ENCODE assay signal across 24 cellular contexts in genomic region chr15:48182749-48183148, GRCh38. TPM values are rescaled to one million over a fixed set of nuclear protein-coding genes. Genes with fewer than 3 reads are reported as not detected.
DNase-seq lines count a peak whose midpoint lies in the region; ATAC-seq, FAIRE-seq and TF ChIP-seq lines count a peak whose summit lies in the region.
"Had no signal": no experiment of that assay in that cellular context is flagged by ENCODE, and none has a peak within 500 bp of the region (broad histone marks: within the 10 kb centered on the region; RNA-seq: fewer than 3 reads in every experiment).

No MANE protein-coding gene starts in this region.

- no peaks in the 10 kb centered on the region; the same call in 1 of the 2 replicates for H3F3A ChIP-seq in MM.1S (ENCODE audit: insufficient read depth, low read length)

- H3K4me3 ChIP-seq in A549 (no peak overlapping the region), MM.1S (ENCODE audit: low read length) (peak overlapping the region; percentile 34), K562 (no peak overlapping the region), small intestine (ENCODE audit: low read depth in 1 of 2, low read length in 2 of 2) (no peak overlapping the region)
- H3K4me3 ChIP-seq: GM23248 had no signal

- H3K9ac ChIP-seq in MM.1S (ENCODE audit: low read length) (peak overlapping the region; percentile 8; the same call in 1 of the 2 replicates), K562 (ENCODE audit: insufficient read depth in 1 of 2, low read depth in 2 of 2, low read length in 2 of 2) (no peak overlapping the region)
- H3K9ac ChIP-seq: GM23248 had no signal

- TF ChIP-seq RAD21 in A549 (conservative IDR thresholded peaks at IDR 0.05 in 1 of 2, IDR thresholded peaks at IDR 0.05 in 1 of 2): no peak
- TF ChIP-seq RAD21 in K562 (CRISPR knock-in tag; conservative IDR thresholded peaks at IDR 0.05 in 1 of 2, IDR thresholded peaks at IDR 0.05 in 1 of 2): no peak

- H3K79me2 ChIP-seq in MM.1S (ENCODE audit: low read length): no peaks in the 10 kb centered on the region
- no peaks in the 10 kb centered on the region for H3K79me2 ChIP-seq in K562 (ENCODE audit: control insufficient read depth, insufficient read depth, low read length)

- BruUV-seq in K562 (replicated peaks; lab: Mats Ljungman, UMichigan): no TSS peak

- H3K4me1 ChIP-seq in A549 (no peaks in the 10 kb centered on the region), MM.1S (ENCODE audit: low read length) (peaks cover 15% of the 10 kb centered on the region), K562 (replicated peaks in 1 of 2; ENCODE audit: control insufficient read depth in 2 of 2, insufficient read depth in 2 of 2, low read length in 2 of 2) (peaks cover 0 to 4% of the 10 kb centered on the region in 2 experiments; a peak in 2 of 5 replicates), small intestine (ENCODE audit: control insufficient read depth in 2 of 2, insufficient read depth in 1 of 2, low read depth in 1 of 2, low read length in 1 of 2) (no peaks in the 10 kb centered on the region)
- H3K4me1 ChIP-seq: BE2C, Caco-2 had no signal

- ATAC-seq in A549 (no peak), K562 (no peak), GM19324 (IDR thresholded peaks at IDR 0.05; ENCODE audit: low FRiP score, unreplicated experiment) (no peak)
- ATAC-seq: HCT116 had no signal

- no peak for DNase-seq in A549 (ENCODE audit: low read depth in 1 of 2, low spot score in 1 of 2)
- DNase-seq in MM.1S: peak; percentile 43
- DNase-seq in K562 (ENCODE audit: extremely low read depth in 1 of 4, low spot score in 3 of 4): no peak
- DNase-seq in small intestine: peak; percentile 9
- DNase-seq in stimulated activated CD4-positive, alpha-beta T cell treated with anti-CD3 and anti-CD28 coated beads, Interleukin-4, amount 100 ng/mL, for 1 hour: no peak
- DNase-seq in RKO (ENCODE audit: low spot score): no peak
- DNase-seq: 8988T; ACHN; BE2C; C1 segment of cervical spinal cord; Caco-2; CD4-positive, alpha-beta T cell; GM23248; H7; HFFc6; IMR-90 had no signal

- H2AFZ ChIP-seq in MM.1S (ENCODE audit: low read length) (peak overlapping the region; percentile 77), K562 (ENCODE audit: low read depth, low read length) (no peak overlapping the region)
- H2AFZ ChIP-seq: GM23248 had no signal

- no peak overlapping the region for H3K27ac ChIP-seq in A549
- no peak overlapping the region for H3K27ac ChIP-seq in MM.1S (ENCODE audit: low read length)
- no peak overlapping the region for H3K27ac ChIP-seq in K562 (ENCODE audit: extremely low read depth, low read depth, low read length)
- no peak overlapping the region for H3K27ac ChIP-seq in small intestine (ENCODE audit: low read depth in 1 of 2, low read length in 1 of 2)
- H3K27ac ChIP-seq: GM23248, HL-60 had no signal

- no peaks in the 10 kb centered on the region for H3K9me3 ChIP-seq in A549
- H3K9me3 ChIP-seq in MM.1S (replicated peaks; ENCODE audit: insufficient read depth, low read length): no peaks in the 10 kb centered on the region
- H3K9me3 ChIP-seq in K562 (replicated peaks; ENCODE audit: control insufficient read depth, insufficient read depth, low read depth, low read length): no peaks in the 10 kb centered on the region
- H3K9me3 ChIP-seq in small intestine (ENCODE audit: control insufficient read depth, low read depth): no peaks in the 10 kb centered on the region
- H3K9me3 ChIP-seq: BE2C, Caco-2 had no signal

- H3K9me2 ChIP-seq in MM.1S (replicated peaks; ENCODE audit: insufficient read depth, low read length): no peaks in the 10 kb centered on the region

- H3K27me3 ChIP-seq in MM.1S (replicated peaks; ENCODE audit: insufficient read depth, low read length): no peaks in the 10 kb centered on the region
- no peaks in the 10 kb centered on the region for H3K27me3 ChIP-seq in K562 (ENCODE audit: control insufficient read depth in 2 of 2, insufficient read depth in 2 of 2, low read length in 2 of 2)
- peaks cover 0 to 2% of the 10 kb centered on the region in 2 donors for H3K27me3 ChIP-seq in small intestine (ENCODE audit: control insufficient read depth in 2 of 2, insufficient read depth in 2 of 2, low read length in 2 of 2)
- H3K27me3 ChIP-seq: BE2C had no signal

- H3K9me1 ChIP-seq in K562 (ENCODE audit: control insufficient read depth, insufficient read depth, low read length): no peaks in the 10 kb centered on the region

- no peak for TF ChIP-seq EP300 in A549 (IDR thresholded peaks at IDR 0.05)
- no peak for TF ChIP-seq EP300 in K562 (IDR thresholded peaks at IDR 0.05; ENCODE audit: low read length)

- in situ Hi-C loops in K562 (cut with MboI): no loop called here

- no peak overlapping the region for H3K4me2 ChIP-seq in A549
- H3K4me2 ChIP-seq in MM.1S (ENCODE audit: low read depth, low read length): peak overlapping the region; percentile 73
- H3K4me2 ChIP-seq in K562 (ENCODE audit: insufficient read depth, low read length): no peak overlapping the region

- TF ChIP-seq CTCF in A549 (IDR thresholded peaks at IDR 0.05) (no peak), MM.1S (IDR thresholded peaks at IDR 0.05; ENCODE audit: low read length) (no peak), K562 (IDR thresholded peaks at IDR 0.05 in 2 of 3, conservative IDR thresholded peaks at IDR 0.05 in 1 of 3; ENCODE audit: insufficient read depth in 2 of 3, low read depth in 1 of 3, low read length in 3 of 3) (no peak)

- intact Hi-C loops in K562 (cut with micrococcal nuclease): no loop called here

- CTCF ChIA-PET in A549 (lab: Yijun Ruan, JAX) (no interaction called here), K562 (lab: Yijun Ruan, JAX; ENCODE audit: low intra/inter-chr PET ratio) (no interaction called here)

- POLR2A ChIA-PET in A549 (lab: Yijun Ruan, JAX) (no interaction called here), K562 (lab: Yijun Ruan, JAX) (no interaction called here)

- FAIRE-seq in A549 (lab: Jason Lieb, UNC) (no peak), K562 (lab: Jason Lieb, UNC) (no peak), small intestine (lab: Jason Lieb, UNC) (no peak)
- FAIRE-seq: D721Med, G401.6, GM12891, GM19239 had no signal

- TF ChIP-seq POLR2A in A549 (IDR thresholded peaks at IDR 0.05; ENCODE audit: low read length): no peak
- TF ChIP-seq POLR2A in K562 (conservative IDR thresholded peaks at IDR 0.05): no peak

- no peaks in the 10 kb centered on the region for H3K36me3 ChIP-seq in MM.1S (replicated peaks; ENCODE audit: insufficient read depth, low read length)
- H3K36me3 ChIP-seq in K562 (ENCODE audit: control insufficient read depth, insufficient read depth, low read length): no peaks in the 10 kb centered on the region
- H3K36me3 ChIP-seq in small intestine (ENCODE audit: control insufficient read depth in 2 of 2, insufficient read depth in 2 of 2, low read length in 2 of 2): no peaks in the 10 kb centered on the region
- H3K36me3 ChIP-seq: BE2C had no signal

- WGBS in A549 (ENCODE audit: missing lambda C conversion rate): 33% methylated on average over 2 of the region's 2 CpGs
- 0% methylated on average over 2 of the region's 2 CpGs for WGBS in K562 (ENCODE audit: insufficient coverage, low coverage, missing lambda C conversion rate)
- WGBS in small intestine, 3 donors: 34 to 45% (median 38%) methylated on average over 2 of the region's 2 CpGs

- H4K20me1 ChIP-seq in MM.1S (ENCODE audit: insufficient read depth, low read length): no peaks in the 10 kb centered on the region
- no peaks in the 10 kb centered on the region for H4K20me1 ChIP-seq in K562 (replicated peaks; ENCODE audit: control insufficient read depth, insufficient read depth, low read length)

RNA-seq across cellular contexts. Expression of gene MYEF2, which starts 4.7 kb away (rescaled TPM):
- polyA plus RNA-seq in A549 (2011; rRNA removed): 36.0 and 56.1 TPM in 2 replicates
- polyA plus RNA-seq in A549 (2012; cell fraction: cytosol; rRNA removed): 8.8 and 9.3 TPM in 2 replicates
- polyA plus RNA-seq in A549 (2012; cell fraction: nucleus; rRNA removed): 6.6 and 7.9 TPM in 2 replicates
- 43.5 to 50.0 TPM (median 45.6 TPM) in 3 replicates for polyA plus RNA-seq in A549 (2017; fragmentation: RNase III; extraction: RNeasy Plus Mini Kit Qiagen cat#74134 plus additional on column Dnase treatment)
- 24.2 and 25.6 TPM in 2 replicates for polyA minus RNA-seq in A549 (2011; rRNA and poly(A)+ RNA removed)
- 1.9 TPM in 1 of 2 replicates, not detected in the other for total RNA-seq in K562 (2011; cell fraction: chromatin; rRNA removed; ENCODE audit: low replicate concordance)
- total RNA-seq in K562 (2011; cell fraction: nucleolus; rRNA removed): under 0.01 TPM in 1 of 2 replicates, not detected in the other
- 0.53 and 0.73 TPM in 2 replicates for total RNA-seq in K562 (2011; cell fraction: nucleoplasm; rRNA removed)
- total RNA-seq in K562 (2014; rRNA removed): 0.08 and 0.09 TPM in 2 replicates
- 0.25 and 0.32 TPM in 2 replicates for total RNA-seq in K562 (2014; rRNA removed; fragmentation: Illumina TruSeq; extraction: Trizol)
- 0.04 and 0.36 TPM in 2 replicates for total RNA-seq in K562 (2015; rRNA removed; fragmentation: Illumina TruSeq; extraction: Trizol)
- total RNA-seq in K562 (2021): 0.29 and 0.65 TPM in 2 replicates
- polyA plus RNA-seq in K562 (2011; rRNA removed): 0.03 and 0.18 TPM in 2 replicates
- polyA plus RNA-seq in K562 (2011; cell fraction: cytosol; rRNA removed): not detected in 2 replicates
- 0.06 and 0.33 TPM in 2 replicates for polyA plus RNA-seq in K562 (2011; cell fraction: nucleus; rRNA removed)
- 0.30 and 0.61 TPM in 2 replicates for polyA plus RNA-seq in K562 (2012)
- 0.19 TPM in 1 of 2 replicates, not detected in the other for polyA plus RNA-seq in K562 (2014; fragmentation: Illumina TruSeq; extraction: Trizol)
- polyA plus RNA-seq in K562 (2014; fragmentation: Nextera tagmentation; extraction: Ambion mirVana): under 1 TPM; 0.03 to 0.06 TPM
- 0.82 TPM in 1 of 2 replicates, not detected in the other for polyA plus RNA-seq in K562 (2014; rRNA removed)
- 0.21 TPM in 1 of 2 replicates, not detected in the other for polyA minus RNA-seq in K562 (2011; rRNA and poly(A)+ RNA removed)
- not detected in 2 replicates for polyA minus RNA-seq in K562 (2011; cell fraction: cytosol; rRNA and poly(A)+ RNA removed)
- polyA minus RNA-seq in K562 (2011; cell fraction: nucleus; rRNA and poly(A)+ RNA removed): 0.33 and 0.40 TPM in 2 replicates
- 1 to 10 TPM; 1.1 to 6.9 (median 2.2) TPM for polyA plus RNA-seq in small intestine

RNA-seq across cellular contexts. Expression of gene CTXN2, which starts 8.7 kb away (rescaled TPM):
- polyA plus RNA-seq in A549 (2011; rRNA removed) (not detected in 2 replicates), A549 (2017; fragmentation: RNase III; extraction: RNeasy Plus Mini Kit Qiagen cat#74134 plus additional on column Dnase treatment) (not detected in 3 replicates), K562 (2011; rRNA removed) (not detected in 2 replicates), K562 (2014; fragmentation: Illumina TruSeq; extraction: Trizol) (not detected in 2 replicates), K562 (2014; fragmentation: Nextera tagmentation; extraction: Ambion mirVana) (not detected), K562 (2014; rRNA removed) (not detected in 2 replicates), small intestine (under 1 TPM in 1 of 3 donors, not detected in 2; 0.46 TPM)
- 0.03 TPM in 1 of 2 replicates, not detected in the other for polyA plus RNA-seq in A549 (2012; cell fraction: cytosol; rRNA removed)
- polyA plus RNA-seq in A549 (2012; cell fraction: nucleus; rRNA removed): not detected in 2 replicates
- polyA minus RNA-seq in A549 (2011; rRNA and poly(A)+ RNA removed): not detected in 2 replicates
- not detected in 2 replicates for total RNA-seq in K562 (2011; cell fraction: chromatin; rRNA removed; ENCODE audit: low replicate concordance)
- not detected in 2 replicates for total RNA-seq in K562 (2011; cell fraction: nucleolus; rRNA removed)
- total RNA-seq in K562 (2011; cell fraction: nucleoplasm; rRNA removed): not detected in 2 replicates
- total RNA-seq in K562 (2014; rRNA removed) (not detected in 2 replicates), K562 (2014; rRNA removed; fragmentation: Illumina TruSeq; extraction: Trizol) (not detected in 2 replicates), K562 (2015; rRNA removed; fragmentation: Illumina TruSeq; extraction: Trizol) (not detected in 2 replicates), K562 (2021) (not detected in 2 replicates)
- polyA plus RNA-seq in K562 (2011; cell fraction: cytosol; rRNA removed): not detected in 2 replicates
- polyA plus RNA-seq in K562 (2011; cell fraction: nucleus; rRNA removed): not detected in 2 replicates
- polyA plus RNA-seq in K562 (2012): not detected in 2 replicates
- not detected in 2 replicates for polyA minus RNA-seq in K562 (2011; rRNA and poly(A)+ RNA removed)
- not detected in 2 replicates for polyA minus RNA-seq in K562 (2011; cell fraction: cytosol; rRNA and poly(A)+ RNA removed)
- polyA minus RNA-seq in K562 (2011; cell fraction: nucleus; rRNA and poly(A)+ RNA removed): not detected in 2 replicates
- total RNA-seq: Caco-2; CD4-positive, alpha-beta T cell; GM23248; HFFc6; HT1080; IMR-90 had no signal
- polyA plus RNA-seq: GM23248, IMR-90 had no signal

RNA-seq across cellular contexts. Expression of gene SLC12A1, which starts 23.4 kb away (rescaled TPM):
- polyA plus RNA-seq in A549 (2011; rRNA removed) (not detected in 2 replicates), A549 (2017; fragmentation: RNase III; extraction: RNeasy Plus Mini Kit Qiagen cat#74134 plus additional on column Dnase treatment) (not detected in 3 replicates), K562 (2011; rRNA removed) (not detected in 2 replicates), K562 (2014; fragmentation: Illumina TruSeq; extraction: Trizol) (not detected in 2 replicates), K562 (2014; fragmentation: Nextera tagmentation; extraction: Ambion mirVana) (not detected), K562 (2014; rRNA removed) (not detected in 2 replicates), small intestine (under 1 TPM in 1 of 3 donors, not detected in 2; 0.06 TPM)
- not detected in 2 replicates for polyA plus RNA-seq in A549 (2012; cell fraction: cytosol; rRNA removed)
- not detected in 2 replicates for polyA plus RNA-seq in A549 (2012; cell fraction: nucleus; rRNA removed)
- not detected in 2 replicates for polyA minus RNA-seq in A549 (2011; rRNA and poly(A)+ RNA removed)
- total RNA-seq in K562 (2011; cell fraction: chromatin; rRNA removed; ENCODE audit: low replicate concordance): not detected in 2 replicates
- total RNA-seq in K562 (2011; cell fraction: nucleolus; rRNA removed): not detected in 2 replicates
- total RNA-seq in K562 (2011; cell fraction: nucleoplasm; rRNA removed): not detected in 2 replicates
- total RNA-seq in K562 (2014; rRNA removed) (not detected in 2 replicates), K562 (2014; rRNA removed; fragmentation: Illumina TruSeq; extraction: Trizol) (not detected in 2 replicates), K562 (2015; rRNA removed; fragmentation: Illumina TruSeq; extraction: Trizol) (not detected in 2 replicates), K562 (2021) (not detected in 2 replicates)
- not detected in 2 replicates for polyA plus RNA-seq in K562 (2011; cell fraction: cytosol; rRNA removed)
- polyA plus RNA-seq in K562 (2011; cell fraction: nucleus; rRNA removed): not detected in 2 replicates
- not detected in 2 replicates for polyA plus RNA-seq in K562 (2012)
- polyA minus RNA-seq in K562 (2011; rRNA and poly(A)+ RNA removed): not detected in 2 replicates
- polyA minus RNA-seq in K562 (2011; cell fraction: cytosol; rRNA and poly(A)+ RNA removed): not detected in 2 replicates
- polyA minus RNA-seq in K562 (2011; cell fraction: nucleus; rRNA and poly(A)+ RNA removed): not detected in 2 replicates
- total RNA-seq: Caco-2; CD4-positive, alpha-beta T cell; GM23248; HFFc6; HT1080; IMR-90 had no signal
- polyA plus RNA-seq: GM23248, IMR-90 had no signal

Comparison
In these comparisons a context has a peak if more than half of its experiments do, and no peak if none do; other contexts are left out.
1. DNase-seq: peak in MM.1S (single experiment) and small intestine (single experiment); none in A549 (0 of 2), K562 (0 of 4), stimulated activated CD4-positive, alpha-beta T cell treated with anti-CD3 and anti-CD28 coated beads, Interleukin-4, amount 100 ng/mL, for 1 hour (single experiment) and RKO (single experiment).
2. Of the 35 proteins assayed by ChIP-seq in both K562 and A549: peak only in K562: none; only in A549: MAFK; in both: none; in neither: 34.